In the genomic region with DNA sequence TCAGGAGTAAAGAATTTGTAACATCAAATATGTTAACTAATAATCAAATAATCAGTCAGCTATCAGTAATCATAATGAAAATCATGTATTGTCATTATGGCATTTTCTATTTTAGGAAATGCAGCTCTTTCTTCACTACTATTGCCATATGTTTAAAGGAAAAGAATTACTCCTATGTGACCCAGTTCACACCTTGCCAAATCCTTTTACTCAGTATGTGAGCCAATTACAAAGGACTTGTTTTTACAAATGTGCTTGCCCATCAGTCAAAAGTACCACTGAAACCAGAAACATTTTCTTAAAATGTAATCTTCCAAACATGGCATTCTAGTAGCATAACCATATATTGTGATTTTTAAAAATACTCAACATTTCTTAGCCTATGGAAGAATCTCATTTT, we compare ENCODE assay signal across 19 cellular contexts.
"Had no signal": no experiment of that assay in that cellular context is flagged by ENCODE, and none has a peak within 500 bp of the region (broad histone marks: within the 10 kb centered on the region; RNA-seq: fewer than 3 reads in every experiment).

No MANE protein-coding gene starts in this region.

- H3K27ac ChIP-seq: gastrocnemius medialis, heart right ventricle, parathyroid adenoma, prostate gland had no signal

- H3K4me3 Mint-ChIP-seq: naive thymus-derived CD4-positive, alpha-beta T cell; nephron progenitor cell; stimulated activated naive B cell treated with anti-CD40 and anti-IgM and Interleukin-4, amounts not matched to agents 10 μg/mL and 1 μg/mL and 100 μg/mL, for 72 hours had no signal

- DNase-seq: cortex of kidney; effector memory CD4-positive, alpha-beta T cell; gastrocnemius medialis; heart right ventricle; hypothalamus; kidney glomerular epithelial cell; naive thymus-derived CD4-positive, alpha-beta T cell; nephron progenitor cell; spleen; stimulated activated CD4-positive, alpha-beta T cell treated with anti-CD3 and anti-CD28 coated beads, Interleukin-15, amount 100 ng/mL, for 24 hours; stimulated activated CD4-positive, alpha-beta T cell treated with anti-CD3 and anti-CD28 coated beads, Interleukin-1b, Interleukin-23, amount 100 ng/mL, for 48 hours; stimulated activated CD4-positive, alpha-beta T cell treated with anti-CD3 and anti-CD28 coated beads, Interleukin-4, amount 100 ng/mL, for 24 hours; stimulated activated naive B cell treated with anti-CD40 and anti-IgM and Interleukin-4, amounts not matched to agents 10 μg/mL and 1 μg/mL and 100 μg/mL, for 72 hours; stomach; trophoblast cell had no signal

- H3K4me1 Mint-ChIP-seq: nephron progenitor cell had no signal

- ATAC-seq: esophagus mucosa; gastrocnemius medialis; heart right ventricle; naive thymus-derived CD4-positive, alpha-beta T cell; sciatic nerve; stimulated activated naive B cell treated with anti-CD40 and anti-IgM and Interleukin-4, amounts not matched to agents 10 μg/mL and 1 μg/mL and 100 μg/mL, for 72 hours had no signal

- H3K27me3 ChIP-seq: gastrocnemius medialis, heart right ventricle, spleen, stomach had no signal

- H3K4me3 ChIP-seq: gastrocnemius medialis, heart right ventricle, prostate gland, spleen, stomach had no signal

- H3K27ac Mint-ChIP-seq: naive thymus-derived CD4-positive, alpha-beta T cell; stimulated activated naive B cell treated with anti-CD40 and anti-IgM and Interleukin-4, amounts not matched to agents 10 μg/mL and 1 μg/mL and 100 μg/mL, for 72 hours had no signal

- H3K27me3 Mint-ChIP-seq: naive thymus-derived CD4-positive, alpha-beta T cell; stimulated activated naive B cell treated with anti-CD40 and anti-IgM and Interleukin-4, amounts not matched to agents 10 μg/mL and 1 μg/mL and 100 μg/mL, for 72 hours had no signal
